ENCODE assay signal across 21 cellular contexts in the genomic region with DNA sequence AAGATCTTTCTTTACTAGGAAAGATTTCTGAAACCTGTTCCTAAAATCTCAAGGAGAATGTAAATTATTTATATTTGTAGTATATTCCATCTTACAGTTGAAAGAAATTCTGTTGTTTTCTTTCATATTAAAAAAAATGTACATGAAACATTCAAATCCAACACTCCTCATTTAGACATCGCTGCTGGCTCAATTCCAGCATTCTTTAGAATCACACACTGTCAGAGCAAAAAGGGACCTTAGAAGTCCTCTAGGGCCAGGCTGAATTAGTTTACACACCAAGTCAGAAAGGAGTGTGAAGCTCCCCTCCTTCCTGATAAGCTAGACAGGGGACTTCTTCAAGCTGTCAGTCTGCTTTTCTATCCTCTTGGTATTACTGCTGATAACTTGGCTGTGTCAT.
A peak's percentile ranks its signal among the peaks of the same experiment; 100 is the strongest.
DNase-seq lines count a peak whose midpoint lies in the region; ATAC-seq, FAIRE-seq and TF ChIP-seq lines count a peak whose summit lies in the region.
"Had no signal": no experiment of that assay in that cellular context is flagged by ENCODE, and none has a peak within 500 bp of the region (broad histone marks: within the 10 kb centered on the region; RNA-seq: fewer than 3 reads in every experiment).

No MANE protein-coding gene starts in this region.

- H3K27me3 ChIP-seq in Caco-2 (replicated peaks; ENCODE audit: control insufficient read depth, insufficient read depth, low read length), result no peaks in the 10 kb centered on the region
- H3K27me3 ChIP-seq: BLaER1 treated with 17β-estradiol and CSF1 and Interleukin-3, amounts not matched to agents 10 nM and 100 nM had no signal

- H3K4me3 ChIP-seq in Caco-2 (ENCODE audit: low read depth, low read length), result no peak overlapping the region
- H3K4me3 ChIP-seq in cardiac fibroblast (replicated peaks in 1 of 2; ENCODE audit: low read depth in 2 of 2, low read length in 2 of 2), result no peak overlapping the region
- H3K4me3 ChIP-seq: BLaER1 treated with 17β-estradiol and CSF1 and Interleukin-3, amounts not matched to agents 10 nM and 100 nM; PC-9 had no signal

- no peaks in the 10 kb centered on the region for H3K36me3 Mint-ChIP-seq in Caco-2 (ENCODE audit: insufficient read depth, unreplicated experiment)
- H3K36me3 Mint-ChIP-seq in activated CD4-positive, alpha-beta memory T cell treated with anti-CD3 and anti-CD28 coated beads, Interleukin-2, amount 10 ng/mL, durations not matched to agents 7 days and 5 days (ENCODE audit: low read depth), result peaks cover 16% of the 10 kb centered on the region
- peaks cover 12% of the 10 kb centered on the region for H3K36me3 Mint-ChIP-seq in natural killer cell treated with Interleukin-12 subunit alpha and Interleukin-12 subunit beta and Interleukin-15 and Interleukin-18, amount 100 ng/mL, for 72 hours

- peaks cover 6% of the 10 kb centered on the region; the same call in 1 of the 2 replicates for H3K4me1 ChIP-seq in Caco-2
- H3K4me1 ChIP-seq: BLaER1 treated with 17β-estradiol and CSF1 and Interleukin-3, amounts not matched to agents 10 nM and 100 nM had no signal

- CTCF ChIA-PET in Caco-2 (lab: Charles Lee), result no interaction called here
- CTCF ChIA-PET in activated CD4-positive, alpha-beta memory T cell treated with anti-CD3 and anti-CD28 coated beads, Interleukin-2, amount 10 ng/mL, durations not matched to agents 7 days and 5 days (lab: Charles Lee), result no interaction called here

- no peak overlapping the region for H3K4me3 Mint-ChIP-seq in Caco-2 (ENCODE audit: unreplicated experiment)
- no peak overlapping the region for H3K4me3 Mint-ChIP-seq in activated CD4-positive, alpha-beta memory T cell treated with anti-CD3 and anti-CD28 coated beads, Interleukin-2, amount 10 ng/mL, durations not matched to agents 7 days and 5 days
- H3K4me3 Mint-ChIP-seq in natural killer cell treated with Interleukin-12 subunit alpha and Interleukin-12 subunit beta and Interleukin-15 and Interleukin-18, amount 100 ng/mL, for 72 hours, result no peak overlapping the region
- H3K4me3 Mint-ChIP-seq: CD8-positive, alpha-beta T cell had no signal

- peaks cover 7% of the 10 kb centered on the region for H3K4me1 Mint-ChIP-seq in Caco-2 (ENCODE audit: low read depth, unreplicated experiment)
- no peaks in the 10 kb centered on the region for H3K4me1 Mint-ChIP-seq in activated CD4-positive, alpha-beta memory T cell treated with anti-CD3 and anti-CD28 coated beads, Interleukin-2, amount 10 ng/mL, durations not matched to agents 7 days and 5 days
- peaks cover 0 to 5% of the 10 kb centered on the region in 2 donors for H3K4me1 Mint-ChIP-seq in natural killer cell treated with Interleukin-12 subunit alpha and Interleukin-12 subunit beta and Interleukin-15 and Interleukin-18, amount 100 ng/mL, for 72 hours (ENCODE audit: low read depth in 2 of 2)

- peaks cover 5% of the 10 kb centered on the region; the same call in 1 of the 2 replicates for H3K9me3 ChIP-seq in Caco-2

- H3K27me3 Mint-ChIP-seq in Caco-2 (ENCODE audit: insufficient read depth, unreplicated experiment), result no peaks in the 10 kb centered on the region
- no peaks in the 10 kb centered on the region for H3K27me3 Mint-ChIP-seq in activated CD4-positive, alpha-beta memory T cell treated with anti-CD3 and anti-CD28 coated beads, Interleukin-2, amount 10 ng/mL, durations not matched to agents 7 days and 5 days
- H3K27me3 Mint-ChIP-seq in natural killer cell treated with Interleukin-12 subunit alpha and Interleukin-12 subunit beta and Interleukin-15 and Interleukin-18, amount 100 ng/mL, for 72 hours, result no peaks in the 10 kb centered on the region

- H3K36me3 ChIP-seq in Caco-2 (ENCODE audit: control insufficient read depth, insufficient read depth, low read length), result no peaks in the 10 kb centered on the region

- in situ Hi-C loops in G401 (cut with HindIII; ENCODE audit: low sequenced_read_pairs), result no loop called here

- ATAC-seq in natural killer cell treated with Interleukin-12 subunit alpha and Interleukin-12 subunit beta and Interleukin-15 and Interleukin-18, amount 100 ng/mL, for 72 hours, result no peak
- ATAC-seq: CD8-positive, alpha-beta T cell; HCT116; SK-N-SH treated with all-trans-retinoic acid at 6 μM for 48 hours had no signal

- H3K9me3 Mint-ChIP-seq in Caco-2 (ENCODE audit: unreplicated experiment), result peaks cover 8% of the 10 kb centered on the region
- H3K9me3 Mint-ChIP-seq in activated CD4-positive, alpha-beta memory T cell treated with anti-CD3 and anti-CD28 coated beads, Interleukin-2, amount 10 ng/mL, durations not matched to agents 7 days and 5 days, result no peaks in the 10 kb centered on the region
- H3K9me3 Mint-ChIP-seq in natural killer cell treated with Interleukin-12 subunit alpha and Interleukin-12 subunit beta and Interleukin-15 and Interleukin-18, amount 100 ng/mL, for 72 hours, result no peaks in the 10 kb centered on the region
- H3K9me3 Mint-ChIP-seq: CD8-positive, alpha-beta T cell had no signal

- intact Hi-C loops in Caco-2 (cut with micrococcal nuclease; ENCODE audit: unreplicated experiment), result no loop called here

- no TSS peak for BruUV-seq in Caco-2 (replicated peaks; lab: Mats Ljungman, UMichigan)

- FAIRE-seq in GM18507 (lab: Jason Lieb, UNC), result peak; percentile 33
- FAIRE-seq: GM19239 had no signal

- POLR2A ChIA-PET in Caco-2 (lab: Charles Lee), result no interaction called here
- POLR2A ChIA-PET in activated CD4-positive, alpha-beta memory T cell treated with anti-CD3 and anti-CD28 coated beads, Interleukin-2, amount 10 ng/mL, durations not matched to agents 7 days and 5 days (lab: Charles Lee), result no interaction called here

- DNase-seq in Caco-2 (no peak), GM18507 (ENCODE audit: extremely low spot score, insufficient read length, low read depth) (no peak), cardiac fibroblast (ENCODE audit: low read depth in 2 of 2) (peak; percentile 38 to 50), medulla oblongata (ENCODE audit: extremely low spot score) (peak; percentile 34), G401 (ENCODE audit: low spot score) (no peak)
- DNase-seq in activated CD4-positive, alpha-beta memory T cell treated with anti-CD3 and anti-CD28 coated beads, Interleukin-2, amount 10 ng/mL, durations not matched to agents 7 days and 5 days, result no peak
- DNase-seq in natural killer cell treated with Interleukin-12 subunit alpha and Interleukin-12 subunit beta and Interleukin-15 and Interleukin-18, amount 100 ng/mL, for 72 hours (ENCODE audit: low spot score), result no peak
- DNase-seq: CD8-positive, alpha-beta T cell; GDM1; GOT3; NCI-H1105 treated with DMSO at 0.1 percent for 48 hours; NCI-H1694 treated with DMSO at 0.1 percent for 48 hours; NCI-H2227 treated with DMSO at 0.1 percent for 48 hours; NCI-H510A treated with DMSO at 0.1 percent for 48 hours; NCI-H774; PC-9; SIG-M5 had no signal

- no peak for TF ChIP-seq CTCF in Caco-2 (IDR thresholded peaks at IDR 0.05; ENCODE audit: insufficient read depth in 1 of 2, low read depth in 1 of 2, low read length in 1 of 2, severe bottlenecking in 1 of 2, unreplicated experiment in 1 of 2)
- TF ChIP-seq CTCF in cardiac fibroblast (IDR thresholded peaks at IDR 0.05; ENCODE audit: low read depth, low read length), result no peak

- peak overlapping the region; percentile 41 for H3K27ac Mint-ChIP-seq in Caco-2 (ENCODE audit: unreplicated experiment)
- no peak overlapping the region for H3K27ac Mint-ChIP-seq in activated CD4-positive, alpha-beta memory T cell treated with anti-CD3 and anti-CD28 coated beads, Interleukin-2, amount 10 ng/mL, durations not matched to agents 7 days and 5 days
- no peak overlapping the region for H3K27ac Mint-ChIP-seq in natural killer cell treated with Interleukin-12 subunit alpha and Interleukin-12 subunit beta and Interleukin-15 and Interleukin-18, amount 100 ng/mL, for 72 hours
- H3K27ac Mint-ChIP-seq: CD8-positive, alpha-beta T cell had no signal

Comparison
In these comparisons a context has a peak if more than half of its experiments do, and no peak if none do; other contexts are left out.
1. DNase-seq: peak in cardiac fibroblast (2 of 2) and medulla oblongata (single experiment); none in Caco-2 (0 of 2), GM18507 (single experiment), activated CD4-positive, alpha-beta memory T cell treated with anti-CD3 and anti-CD28 coated beads, Interleukin-2, amount 10 ng/mL, durations not matched to agents 7 days and 5 days (single experiment), natural killer cell treated with Interleukin-12 subunit alpha and Interleukin-12 subunit beta and Interleukin-15 and Interleukin-18, amount 100 ng/mL, for 72 hours (single experiment) and G401 (single experiment).